ENCODE assay signal across 8 cellular contexts in the genomic region with DNA sequence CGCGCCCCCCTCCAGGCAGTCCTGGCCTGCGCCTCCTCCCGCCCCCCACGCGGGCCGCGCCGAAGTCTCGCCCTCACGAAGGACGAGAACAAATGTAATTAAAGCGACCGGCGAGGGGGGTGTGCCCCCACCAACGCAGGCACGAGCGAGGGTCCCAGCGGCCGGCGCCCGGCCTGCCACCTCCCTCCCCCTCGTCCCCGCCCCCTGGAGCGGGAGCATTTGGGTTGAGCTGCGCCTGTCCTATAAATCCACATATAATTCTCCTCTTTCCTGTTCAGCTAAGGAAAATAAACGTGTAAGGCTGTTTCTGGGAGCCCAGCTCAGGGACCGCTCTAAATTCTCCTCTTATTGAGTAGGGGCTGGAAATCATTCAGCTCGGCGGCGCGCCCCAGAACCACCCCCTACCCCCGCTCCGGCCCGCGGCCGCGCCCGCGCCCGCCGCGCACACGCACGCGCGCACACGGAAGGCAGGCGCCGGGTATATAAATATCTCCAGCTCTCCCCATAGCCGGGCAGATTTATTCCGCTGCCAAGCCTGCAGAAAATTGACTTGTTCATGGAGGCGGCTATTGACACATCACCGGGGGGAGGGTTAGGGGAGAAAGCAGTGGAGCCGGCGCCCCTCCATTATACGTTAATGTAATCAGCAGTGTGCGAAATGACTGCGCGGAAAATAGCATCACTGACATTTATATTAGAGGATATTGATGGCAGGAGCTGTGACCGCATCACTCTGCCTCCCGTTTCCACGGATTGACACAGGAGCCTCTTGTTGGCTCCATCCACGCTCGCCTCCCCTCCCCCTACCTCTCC.
DNase-seq lines count a peak whose midpoint lies in the region; ATAC-seq and TF ChIP-seq lines count a peak whose summit lies in the region.

No MANE protein-coding gene starts in this region.

- H2AFZ ChIP-seq in hepatocyte = peak overlapping the region; percentile 96

- no peaks in the 10 kb centered on the region for H3K79me2 ChIP-seq in hepatocyte

- H3K4me1 ChIP-seq in adrenal gland (replicated peaks in 1 of 2) (peaks cover 9 to 12% of the 10 kb centered on the region in 2 donors), hepatocyte (ENCODE audit: insufficient read depth) (peaks cover 14% of the 10 kb centered on the region), sigmoid colon (peaks cover 0 to 22% (median 18%) of the 10 kb centered on the region in 4 donors)

- intact Hi-C loops in adrenal gland (cut with DNase I) = loop anchor here in 1 of 2 donors (10.0 kb wide), 2 partner anchors 78 to 152 kb away; no protein-coding TSS in a partner anchor
- intact Hi-C loops in sigmoid colon (cut with DNase I) = loop anchor here (5.0 to 10.0 kb wide), 2 partner anchors 80 to 172 kb away; no protein-coding TSS in a partner anchor

- TF ChIP-seq POLR2A in adrenal gland (IDR thresholded peaks at IDR 0.05) = no peak
- no peak for TF ChIP-seq POLR2A in sigmoid colon (IDR thresholded peaks at IDR 0.05)

- no peak for ATAC-seq in HG03457 (IDR thresholded peaks at IDR 0.05; ENCODE audit: unreplicated experiment)

- H4K20me1 ChIP-seq in hepatocyte (ENCODE audit: insufficient read depth, poor library complexity, severe bottlenecking) = no peaks in the 10 kb centered on the region

- H3K4me3 ChIP-seq in AG09309 (ENCODE audit: control insufficient read depth, low read depth, low read length) = peak overlapping the region; percentile 40
- H3K4me3 ChIP-seq in adrenal gland = peak overlapping the region in 3 of 4 donors; percentile 22 to 62 (median 40)
- peak overlapping the region; percentile 88 for H3K4me3 ChIP-seq in hepatocyte
- peak overlapping the region; percentile 23 to 54 (median 48) for H3K4me3 ChIP-seq in sigmoid colon

- TF ChIP-seq CTCF in AG09309 (IDR thresholded peaks at IDR 0.05; ENCODE audit: control insufficient read depth, insufficient read depth, low read depth, low read length, missing control alignments) = no peak
- TF ChIP-seq CTCF in adrenal gland (IDR thresholded peaks at IDR 0.05) = no peak
- no peak for TF ChIP-seq CTCF in hepatocyte (IDR thresholded peaks at IDR 0.05; ENCODE audit: poor library complexity)
- TF ChIP-seq CTCF in sigmoid colon (IDR thresholded peaks at IDR 0.05) = no peak

- peaks cover 3% of the 10 kb centered on the region for H3K27me3 ChIP-seq in adrenal gland
- peaks cover 84% of the 10 kb centered on the region for H3K27me3 ChIP-seq in hepatocyte
- peaks cover 11 to 89% (median 60%) of the 10 kb centered on the region in 3 donors for H3K27me3 ChIP-seq in sigmoid colon

- H3K36me3 ChIP-seq in adrenal gland (replicated peaks in 1 of 2) (no peaks in the 10 kb centered on the region), hepatocyte (replicated peaks; ENCODE audit: insufficient read depth, low read depth) (no peaks in the 10 kb centered on the region), sigmoid colon (no peaks in the 10 kb centered on the region)

- H3K9me3 ChIP-seq in adrenal gland (replicated peaks in 1 of 3) (no peaks in the 10 kb centered on the region), hepatocyte (ENCODE audit: low read depth) (no peaks in the 10 kb centered on the region), sigmoid colon (no peaks in the 10 kb centered on the region)

- TF ChIP-seq EP300 in sigmoid colon (IDR thresholded peaks at IDR 0.05) = no peak

- no peaks in the 10 kb centered on the region for H3K9me2 ChIP-seq in hepatocyte (replicated peaks; ENCODE audit: insufficient read depth)

- DNase-seq in AG09309 (ENCODE audit: low read depth) = no peak
- peak; percentile 49 for DNase-seq in HuH-7.5 (ENCODE audit: low spot score)
- peak in 4 of 7 donors; percentile 18 to 74 (median 27) for DNase-seq in adrenal gland
- DNase-seq in hepatocyte (ENCODE audit: low spot score) = peak; percentile 50
- DNase-seq in sigmoid colon = no peak
- no peak for DNase-seq in iPS-NIHi7 (ENCODE audit: extremely low spot score)
- no peak for DNase-seq in amniotic stem cell (lab: John Stamatoyannopoulos, UW)

- H3K4me2 ChIP-seq in hepatocyte = peak overlapping the region; percentile 100

- WGBS in adrenal gland, 4 donors = 1 to 2% (median 1%) methylated on average over 23 to 65 of the region's 65 CpGs
- under 1% methylated on average over 51 of the region's 65 CpGs for WGBS in hepatocyte (ENCODE audit: low lambda C conversion rate, missing lambda C conversion rate)
- WGBS in sigmoid colon, 2 donors = 2% methylated on average over 65 of the region's 65 CpGs

- peak overlapping the region in 1 of 5 donors; percentile 67 for H3K27ac ChIP-seq in adrenal gland
- no peak overlapping the region for H3K27ac ChIP-seq in hepatocyte
- no peak overlapping the region for H3K27ac ChIP-seq in sigmoid colon

Comparison
In these comparisons a context has a peak if more than half of its experiments do, and no peak if none do; other contexts are left out.
1. DNase-seq: peak in HuH-7.5 (single experiment), adrenal gland (4 of 7) and hepatocyte (single experiment); none in AG09309 (single experiment), sigmoid colon (single experiment), iPS-NIHi7 (single experiment) and amniotic stem cell (single experiment).
2. Peak in every context shown above with its lines, with median percentiles within 50 percentile points of each other: H3K4me3 ChIP-seq.